Comparison of ENCODE assay signal across 11 cellular contexts in genomic region chr5:139146809-139147742, GRCh38. TPM values are rescaled to one million over a fixed set of nuclear protein-coding genes. Genes with fewer than 3 reads are reported as not detected.
A peak's percentile ranks its signal among the peaks of the same experiment; 100 is the strongest.
DNase-seq lines count a peak whose midpoint lies in the region; ATAC-seq and TF ChIP-seq lines count a peak whose summit lies in the region.
"Had no signal": no experiment of that assay in that cellular context is flagged by ENCODE, and none has a peak within 500 bp of the region (broad histone marks: within the 10 kb centered on the region; RNA-seq: fewer than 3 reads in every experiment).

No MANE protein-coding gene starts in this region.

- POLR2A ChIA-PET in Caco-2 (lab: Charles Lee) = no interaction called here

- intact Hi-C loops in esophagus squamous epithelium (cut with DNase I) (no loop called here), ovary (cut with DNase I) (no loop called here), Caco-2 (cut with micrococcal nuclease; ENCODE audit: unreplicated experiment) (no loop called here)

- TF ChIP-seq CTCF in esophagus squamous epithelium (IDR thresholded peaks at IDR 0.05) (no peak), ovary (IDR thresholded peaks at IDR 0.05) (no peak), Caco-2 (IDR thresholded peaks at IDR 0.05; ENCODE audit: insufficient read depth in 1 of 2, low read depth in 1 of 2, low read length in 1 of 2, severe bottlenecking in 1 of 2, unreplicated experiment in 1 of 2) (no peak)

- no TSS peak for BruUV-seq in Caco-2 (replicated peaks; lab: Mats Ljungman, UMichigan)

- no peaks in the 10 kb centered on the region for H3K9me3 ChIP-seq in esophagus squamous epithelium
- no peaks in the 10 kb centered on the region for H3K9me3 ChIP-seq in ovary
- H3K9me3 ChIP-seq in Caco-2 = no peaks in the 10 kb centered on the region

- H3K27me3 ChIP-seq in esophagus squamous epithelium (no peaks in the 10 kb centered on the region), ovary (no peaks in the 10 kb centered on the region), Caco-2 (replicated peaks; ENCODE audit: control insufficient read depth, insufficient read depth, low read length) (no peaks in the 10 kb centered on the region)

- H3K4me1 Mint-ChIP-seq in T-helper 2 cell treated with Interferon-gamma antibody and Interleukin-4, amounts not matched to agents 5 μg/mL and 100 μg/mL, for 36 hours (ENCODE audit: low read depth) = peaks cover 7% of the 10 kb centered on the region
- peaks cover 14% of the 10 kb centered on the region for H3K4me1 Mint-ChIP-seq in Caco-2 (ENCODE audit: low read depth, unreplicated experiment)

- no peak for TF ChIP-seq EP300 in ovary (IDR thresholded peaks at IDR 0.05)

- no peak overlapping the region for H3K4me3 ChIP-seq in esophagus squamous epithelium
- H3K4me3 ChIP-seq in ovary = no peak overlapping the region
- no peak overlapping the region for H3K4me3 ChIP-seq in Caco-2 (ENCODE audit: low read depth, low read length)

- no peak overlapping the region for H3K4me3 Mint-ChIP-seq in T-helper 2 cell treated with Interferon-gamma antibody and Interleukin-4, amounts not matched to agents 5 μg/mL and 100 μg/mL, for 36 hours
- no peak overlapping the region for H3K4me3 Mint-ChIP-seq in Caco-2 (ENCODE audit: unreplicated experiment)
- H3K4me3 Mint-ChIP-seq: activated naive CD4-positive, alpha-beta T cell treated with anti-CD3 and anti-CD28 coated beads for 36 hours; natural killer cell had no signal

- WGBS in esophagus squamous epithelium, 2 donors = 29 to 51% methylated on average over 2 of the region's 2 CpGs
- whole genome bisulfite sequencing in ovary, 3 donors = 61 to 69% (median 67%) methylated on average over 2 of the region's 2 CpGs

- no peaks in the 10 kb centered on the region for H3K9me3 Mint-ChIP-seq in T-helper 2 cell treated with Interferon-gamma antibody and Interleukin-4, amounts not matched to agents 5 μg/mL and 100 μg/mL, for 36 hours
- H3K9me3 Mint-ChIP-seq in Caco-2 (ENCODE audit: unreplicated experiment) = no peaks in the 10 kb centered on the region
- H3K9me3 Mint-ChIP-seq: activated naive CD4-positive, alpha-beta T cell treated with anti-CD3 and anti-CD28 coated beads for 36 hours; natural killer cell had no signal

- H3K36me3 ChIP-seq in esophagus squamous epithelium (no peaks in the 10 kb centered on the region), ovary (no peaks in the 10 kb centered on the region), Caco-2 (ENCODE audit: control insufficient read depth, insufficient read depth, low read length) (no peaks in the 10 kb centered on the region)

- no peaks in the 10 kb centered on the region for H3K27me3 Mint-ChIP-seq in T-helper 2 cell treated with Interferon-gamma antibody and Interleukin-4, amounts not matched to agents 5 μg/mL and 100 μg/mL, for 36 hours (ENCODE audit: low read depth)
- no peaks in the 10 kb centered on the region for H3K27me3 Mint-ChIP-seq in Caco-2 (ENCODE audit: insufficient read depth, unreplicated experiment)

- CTCF ChIA-PET in Caco-2 (lab: Charles Lee) = no interaction called here

- no peaks in the 10 kb centered on the region for H3K36me3 Mint-ChIP-seq in T-helper 2 cell treated with Interferon-gamma antibody and Interleukin-4, amounts not matched to agents 5 μg/mL and 100 μg/mL, for 36 hours (ENCODE audit: low read depth)
- H3K36me3 Mint-ChIP-seq in Caco-2 (ENCODE audit: insufficient read depth, unreplicated experiment) = no peaks in the 10 kb centered on the region
- H3K36me3 Mint-ChIP-seq: natural killer cell had no signal

- ATAC-seq in stimulated activated naive CD8-positive, alpha-beta T cell treated with anti-CD3 and anti-CD28 coated beads, Interleukin-15, Interleukin-2, amounts not matched to agents 100 U/mL and 50 U/mL, for 24 hours = peak; percentile 36

- TF ChIP-seq POLR2A in esophagus squamous epithelium (IDR thresholded peaks at IDR 0.05) (no peak), ovary (IDR thresholded peaks at IDR 0.05) (no peak)

- peaks cover 31 to 51% (median 43%) of the 10 kb centered on the region in 3 donors for H3K4me1 ChIP-seq in esophagus squamous epithelium
- peaks cover 32% of the 10 kb centered on the region for H3K4me1 ChIP-seq in ovary (ENCODE audit: insufficient read depth)
- H3K4me1 ChIP-seq in Caco-2 = peaks cover 7% of the 10 kb centered on the region; the same call in 1 of the 2 replicates

- DNase-seq in DMS 273 (lab: John Stamatoyannopoulos, UW; ENCODE audit: unreplicated experiment) = peak; percentile 45
- no peak for DNase-seq in DMS 273 treated with DMSO at 0.1 percent for 48 hours (lab: John Stamatoyannopoulos, UW)
- peak; percentile 62 for DNase-seq in NCI-H2029 (lab: John Stamatoyannopoulos, UW)
- DNase-seq in esophagus squamous epithelium (lab: John Stamatoyannopoulos, UW) = no peak
- no peak for DNase-seq in stimulated activated naive CD8-positive, alpha-beta T cell treated with anti-CD3 and anti-CD28 coated beads, Interleukin-15, Interleukin-2, amounts not matched to agents 100 U/mL and 50 U/mL, for 24 hours
- DNase-seq in T-helper 2 cell treated with Interferon-gamma antibody and Interleukin-4, amounts not matched to agents 5 μg/mL and 100 μg/mL, for 36 hours (ENCODE audit: low spot score) = no peak
- no peak for DNase-seq in ovary
- no peak for DNase-seq in Caco-2
- DNase-seq: activated naive CD4-positive, alpha-beta T cell treated with anti-CD3 and anti-CD28 coated beads for 36 hours; natural killer cell; T-helper 9 cell had no signal

- no peak overlapping the region for H3K27ac Mint-ChIP-seq in T-helper 2 cell treated with Interferon-gamma antibody and Interleukin-4, amounts not matched to agents 5 μg/mL and 100 μg/mL, for 36 hours
- H3K27ac Mint-ChIP-seq in Caco-2 (ENCODE audit: unreplicated experiment) = no peak overlapping the region
- H3K27ac Mint-ChIP-seq: activated naive CD4-positive, alpha-beta T cell treated with anti-CD3 and anti-CD28 coated beads for 36 hours had no signal

- H3K27ac ChIP-seq in esophagus squamous epithelium (peak overlapping the region in 3 of 4 donors; percentile 0 to 68 (median 51)), ovary (peak overlapping the region in 1 of 2 donors; percentile 30)

RNA-seq across cellular contexts. Expression of gene SIL1, which starts 51.1 kb away (rescaled TPM):
- total RNA-seq in esophagus squamous epithelium (10 to 100 TPM; 18.0 to 34.6 (median 18.3) TPM), ovary (10 to 100 TPM; 15.7 to 45.2 (median 34.9) TPM), Caco-2 (2022) (29.7 and 31.5 TPM in 2 replicates)
- polyA plus RNA-seq in ovary = 10 to 100 TPM; 29.5 to 93.0 TPM

Comparison
In these comparisons a context has a peak if more than half of its experiments do, and no peak if none do; other contexts are left out.
1. DNase-seq: peak in DMS 273 (single experiment) and NCI-H2029 (single experiment); none in DMS 273 treated with DMSO at 0.1 percent for 48 hours (single experiment), esophagus squamous epithelium (single experiment), stimulated activated naive CD8-positive, alpha-beta T cell treated with anti-CD3 and anti-CD28 coated beads, Interleukin-15, Interleukin-2, amounts not matched to agents 100 U/mL and 50 U/mL, for 24 hours (single experiment), T-helper 2 cell treated with Interferon-gamma antibody and Interleukin-4, amounts not matched to agents 5 μg/mL and 100 μg/mL, for 36 hours (single experiment), ovary (0 of 5) and Caco-2 (0 of 2).